Comparison of ENCODE assay signal across 13 cellular contexts in the genomic region with DNA sequence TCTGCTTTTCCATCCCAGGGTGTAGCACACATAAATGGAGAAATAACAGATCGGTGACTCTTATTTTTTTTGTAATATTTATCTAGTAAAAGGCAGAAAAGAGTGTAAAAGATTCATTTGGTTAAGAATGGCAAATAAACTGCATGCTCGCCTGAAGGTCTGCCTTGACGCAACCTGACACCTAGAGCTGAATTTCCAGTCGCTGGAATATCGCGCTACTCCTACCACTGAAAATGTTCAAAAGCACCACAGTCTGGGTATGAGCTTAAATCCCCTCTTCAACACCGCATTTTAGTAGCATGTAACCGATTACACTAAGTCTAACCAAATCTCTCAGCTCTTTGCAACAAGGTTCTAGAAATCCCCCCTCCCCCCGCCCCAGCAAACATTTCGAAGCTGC. TPM values are rescaled to one million over a fixed set of nuclear protein-coding genes. Genes with fewer than 3 reads are reported as not detected.
DNase-seq lines count a peak whose midpoint lies in the region; TF ChIP-seq lines count a peak whose summit lies in the region.
"Had no signal": no experiment of that assay in that cellular context is flagged by ENCODE, and none has a peak within 500 bp of the region (broad histone marks: within the 10 kb centered on the region; RNA-seq: fewer than 3 reads in every experiment).

No MANE protein-coding gene starts in this region.

- TF ChIP-seq POLR2A in suprapubic skin (IDR thresholded peaks at IDR 0.05) = no peak

- H3K4me1 Mint-ChIP-seq in endothelial cell (ENCODE audit: unreplicated experiment) (no peaks in the 10 kb centered on the region), nephron (peaks cover 17% of the 10 kb centered on the region)
- H3K4me1 Mint-ChIP-seq: CD4-positive, CD25-positive, alpha-beta regulatory T cell had no signal

- H3K27ac Mint-ChIP-seq in endothelial cell (ENCODE audit: unreplicated experiment) = no peak overlapping the region
- peak overlapping the region in 2 of 3 experiments; percentile 32 to 54 for H3K27ac Mint-ChIP-seq in nephron
- H3K27ac Mint-ChIP-seq: activated naive CD4-positive, alpha-beta T cell treated with anti-CD3 and anti-CD28 coated beads, Interleukin-2, amount 50 U/mL, for 72 hours; CD4-positive, CD25-positive, alpha-beta regulatory T cell had no signal

- DNase-seq in NCI-H526 (lab: John Stamatoyannopoulos, UW) (peak; percentile 34 to 54), endothelial cell (ENCODE audit: low spot score) (no peak), suprapubic skin (ENCODE audit: low spot score in 2 of 2) (no peak), GM10266 (ENCODE audit: extremely low spot score) (no peak), GM19238 (ENCODE audit: insufficient read length, low spot score) (no peak), AML-193 (lab: John Stamatoyannopoulos, UW) (no peak)
- DNase-seq: CD4-positive, CD25-positive, alpha-beta regulatory T cell; GOT3; SK-N-SH; stimulated activated CD4-positive, alpha-beta T cell treated with anti-CD3 and anti-CD28 coated beads, Interleukin-2, amount 100 ng/mL, for 24 hours had no signal

- H3K36me3 Mint-ChIP-seq in endothelial cell (ENCODE audit: low read depth, unreplicated experiment) (no peaks in the 10 kb centered on the region), nephron (ENCODE audit: low read depth) (no peaks in the 10 kb centered on the region)
- H3K36me3 Mint-ChIP-seq: CD4-positive, CD25-positive, alpha-beta regulatory T cell had no signal

- peaks cover 6% of the 10 kb centered on the region for H3K27me3 ChIP-seq in suprapubic skin

- no peak for TF ChIP-seq CTCF in endothelial cell (IDR thresholded peaks at IDR 0.05; ENCODE audit: unreplicated experiment)
- no peak for TF ChIP-seq CTCF in nephron (IDR thresholded peaks at IDR 0.05; ENCODE audit: unreplicated experiment in 3 of 3)
- TF ChIP-seq CTCF in suprapubic skin (IDR thresholded peaks at IDR 0.05) = no peak
- TF ChIP-seq CTCF in GM10266 (IDR thresholded peaks at IDR 0.05; ENCODE audit: control insufficient read depth, insufficient read depth, low read depth, missing control alignments) = no peak

- H3K27me3 Mint-ChIP-seq in endothelial cell (ENCODE audit: unreplicated experiment) (peaks cover 1% of the 10 kb centered on the region), nephron (ENCODE audit: low read depth) (peaks cover 9% of the 10 kb centered on the region)

- H3K9me3 ChIP-seq in suprapubic skin = no peaks in the 10 kb centered on the region
- H3K9me3 ChIP-seq: SK-N-SH had no signal

- H3K9me3 Mint-ChIP-seq in endothelial cell (ENCODE audit: unreplicated experiment) (no peaks in the 10 kb centered on the region), nephron (peaks cover under 1% of the 10 kb centered on the region)
- H3K9me3 Mint-ChIP-seq: activated naive CD4-positive, alpha-beta T cell treated with anti-CD3 and anti-CD28 coated beads, Interleukin-2, amount 50 U/mL, for 72 hours; CD4-positive, CD25-positive, alpha-beta regulatory T cell had no signal

- WGBS in suprapubic skin = 37% methylated on average over 10 of the region's 10 CpGs

- TF ChIP-seq EP300 in suprapubic skin (IDR thresholded peaks at IDR 0.05) = no peak

- H3K4me1 ChIP-seq in suprapubic skin = peaks cover 2% of the 10 kb centered on the region

- H3K4me3 Mint-ChIP-seq in endothelial cell (ENCODE audit: unreplicated experiment) = peak overlapping the region; percentile 77
- H3K4me3 Mint-ChIP-seq in nephron = peak overlapping the region; percentile 82 to 91 (median 85)

- H3K36me3 ChIP-seq in suprapubic skin = no peaks in the 10 kb centered on the region

- peak overlapping the region; percentile 50 for H3K4me3 ChIP-seq in suprapubic skin

- H3K27ac ChIP-seq in suprapubic skin = no peak overlapping the region
- H3K27ac ChIP-seq: VCaP had no signal

RNA-seq across cellular contexts. Expression of a gene that starts 1.6 kb away (rescaled TPM):
- total RNA-seq in endothelial cell (ENCODE audit: unreplicated experiment) (42.6 TPM), suprapubic skin (1 to 10 TPM; 1.4 to 5.2 (median 1.8) TPM)
- total RNA-seq: activated naive CD4-positive, alpha-beta T cell treated with anti-CD3 and anti-CD28 coated beads, Interleukin-2, amount 50 U/mL, for 72 hours; CD4-positive, CD25-positive, alpha-beta regulatory T cell had no signal

Comparison
In these comparisons a context has a peak if more than half of its experiments do, and no peak if none do; other contexts are left out.
1. DNase-seq: peak in NCI-H526 (2 of 2); none in endothelial cell (single experiment), suprapubic skin (0 of 2), GM10266 (single experiment), GM19238 (single experiment) and AML-193 (0 of 2).